Comparison of ENCODE assay signal across 1 cellular context in genomic region chr22:20951932-20952380, GRCh38.
TF ChIP-seq lines count a peak whose summit lies in the region.

No MANE protein-coding gene starts in this region.

TF ChIP-seq in HepG2, 621 proteins besides CTCF, POLR2A, EP300 and RAD21 (continued from another document and continues in another):
- TF ChIP-seq LRRFIP1 (CRISPR knock-in tag; conservative IDR thresholded peaks at IDR 0.05), result no peak
- no peak for TF ChIP-seq ZNF430 (CRISPR knock-in tag; IDR thresholded peaks at IDR 0.05)
- no peak for TF ChIP-seq BRF2 (CRISPR knock-in tag; IDR thresholded peaks at IDR 0.05)
- no peak for TF ChIP-seq E2F2 (CRISPR knock-in tag; IDR thresholded peaks at IDR 0.05; ENCODE audit: borderline replicate concordance)
- no peak for TF ChIP-seq KDM5A (IDR thresholded peaks at IDR 0.05; ENCODE audit: borderline replicate concordance, low read length)
- TF ChIP-seq TP53 (CRISPR knock-in tag; conservative IDR thresholded peaks at IDR 0.05), result no peak; the same call in 1 of the 2 replicates
- TF ChIP-seq ONECUT2 (CRISPR knock-in tag; IDR thresholded peaks at IDR 0.05), result no peak
- no peak for TF ChIP-seq RFX3 (CRISPR knock-in tag; IDR thresholded peaks at IDR 0.05)
- TF ChIP-seq DRAP1 (CRISPR knock-in tag; IDR thresholded peaks at IDR 0.05), result no peak
- TF ChIP-seq YY1 (IDR thresholded peaks at IDR 0.05; ENCODE audit: insufficient read depth, insufficient replicate concordance, low read depth, low read length), result no peak
- no peak for TF ChIP-seq ATF5 (CRISPR knock-in tag; IDR thresholded peaks at IDR 0.05; ENCODE audit: low read depth)
- no peak; the same call in 1 of the 2 replicates for TF ChIP-seq ZFP91 (CRISPR knock-in tag; IDR thresholded peaks at IDR 0.05; ENCODE audit: borderline replicate concordance)
- no peak for TF ChIP-seq YEATS4 (CRISPR knock-in tag; IDR thresholded peaks at IDR 0.05; ENCODE audit: borderline replicate concordance)
- TF ChIP-seq ZNF615 (CRISPR knock-in tag; IDR thresholded peaks at IDR 0.05; ENCODE audit: borderline replicate concordance), result no peak
- no peak for TF ChIP-seq MTERF4 (CRISPR knock-in tag; IDR thresholded peaks at IDR 0.05)
- no peak for TF ChIP-seq IRF9 (CRISPR knock-in tag; IDR thresholded peaks at IDR 0.05; ENCODE audit: borderline replicate concordance)
- no peak for TF ChIP-seq MAFG (CRISPR knock-in tag; IDR thresholded peaks at IDR 0.05)
- peak; percentile 70 for TF ChIP-seq ZBTB38 (CRISPR knock-in tag; IDR thresholded peaks at IDR 0.05)
- TF ChIP-seq POLR2AphosphoS2 (IDR thresholded peaks at IDR 0.05; ENCODE audit: low read depth, low read length), result no peak
- TF ChIP-seq ZFAT (CRISPR knock-in tag; conservative IDR thresholded peaks at IDR 0.05), result no peak
- no peak for TF ChIP-seq FOSL1 (CRISPR knock-in tag; IDR thresholded peaks at IDR 0.05; ENCODE audit: borderline replicate concordance)
- no peak for TF ChIP-seq ZFP36 (IDR thresholded peaks at IDR 0.05; ENCODE audit: borderline replicate concordance, low read depth, low read length, partially characterized antibody)
- TF ChIP-seq ZNF562 (CRISPR knock-in tag; IDR thresholded peaks at IDR 0.05; ENCODE audit: borderline replicate concordance), result no peak
- TF ChIP-seq ZNF879 (CRISPR knock-in tag; IDR thresholded peaks at IDR 0.05), result no peak
- no peak for TF ChIP-seq CCAR2 (optimal IDR thresholded peaks at IDR 0.05; ENCODE audit: low read depth, low read length)
- TF ChIP-seq NR2F1 (CRISPR knock-in tag; IDR thresholded peaks at IDR 0.05), result peak in 1 of 2 experiments; percentile 57; a peak in 1 of 4 replicates
- no peak for TF ChIP-seq ZNF205 (CRISPR knock-in tag; IDR thresholded peaks at IDR 0.05)
- no peak for TF ChIP-seq MTF2 (CRISPR knock-in tag; IDR thresholded peaks at IDR 0.05; ENCODE audit: borderline replicate concordance)
- TF ChIP-seq GFI1 (CRISPR knock-in tag; IDR thresholded peaks at IDR 0.05; ENCODE audit: borderline replicate concordance), result 0 out of 2 replicates have a peak, but pooled peaks have one; percentile 20
- TF ChIP-seq FOXK2 (IDR thresholded peaks at IDR 0.05), result no peak
- no peak for TF ChIP-seq ZSCAN29 (CRISPR knock-in tag; conservative IDR thresholded peaks at IDR 0.05)
- TF ChIP-seq ZNF383 (CRISPR knock-in tag; IDR thresholded peaks at IDR 0.05; ENCODE audit: borderline replicate concordance), result no peak
- TF ChIP-seq SRF (IDR thresholded peaks at IDR 0.05; ENCODE audit: low read depth, low read length), result no peak
- TF ChIP-seq STAG1 (CRISPR knock-in tag; IDR thresholded peaks at IDR 0.05), result no peak
- TF ChIP-seq ZNF563 (CRISPR knock-in tag; IDR thresholded peaks at IDR 0.05), result no peak
- TF ChIP-seq ZNF737 (CRISPR knock-in tag; IDR thresholded peaks at IDR 0.05; ENCODE audit: borderline replicate concordance), result no peak
- TF ChIP-seq ZNF407 (CRISPR knock-in tag; IDR thresholded peaks at IDR 0.05; ENCODE audit: not compliant biosample characterization), result no peak
- no peak for TF ChIP-seq SIX1 (CRISPR knock-in tag; IDR thresholded peaks at IDR 0.05; ENCODE audit: borderline replicate concordance)
- TF ChIP-seq PHF20 (CRISPR knock-in tag; IDR thresholded peaks at IDR 0.05), result no peak
